ENCODE assay signal across 8 cellular contexts in the genomic region with DNA sequence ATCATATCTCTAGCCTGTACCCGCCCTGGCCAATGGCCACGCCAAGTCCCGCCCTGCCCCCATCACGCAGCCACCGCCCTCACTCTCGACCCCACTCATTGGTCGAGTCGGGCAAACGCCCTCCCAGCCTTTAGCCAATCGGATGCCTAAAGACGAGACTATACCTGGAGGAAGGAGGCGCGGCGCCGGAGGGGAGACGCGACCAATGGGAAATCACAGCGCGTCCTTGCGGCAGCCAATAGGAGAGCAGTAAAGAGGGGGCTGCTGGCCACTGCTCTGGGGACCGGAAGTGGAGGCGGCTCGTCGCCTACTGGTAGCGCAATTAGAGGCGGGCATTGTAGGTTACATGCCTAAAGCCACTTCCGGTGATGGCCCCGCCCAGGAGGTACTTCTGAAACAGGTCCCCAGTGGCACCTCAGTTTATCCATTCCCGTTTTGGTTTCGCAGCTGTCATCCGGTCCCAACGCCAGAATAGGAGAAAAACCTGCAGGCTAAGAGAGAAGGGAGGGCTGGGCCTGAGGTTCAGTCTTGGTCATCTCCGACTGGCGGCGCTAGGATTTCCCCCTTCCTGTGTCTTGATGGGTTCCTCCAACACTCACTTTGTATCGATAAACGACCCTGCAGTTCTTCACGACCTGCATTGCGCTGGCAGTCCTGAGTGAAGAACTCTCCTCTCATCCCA. TPM values are rescaled to one million over a fixed set of nuclear protein-coding genes. Genes with fewer than 3 reads are reported as not detected.
A peak's percentile ranks its signal among the peaks of the same experiment; 100 is the strongest.
DNase-seq lines count a peak whose midpoint lies in the region; ATAC-seq and TF ChIP-seq lines count a peak whose summit lies in the region.

No MANE protein-coding gene starts in this region.

- no peak overlapping the region for H4K8ac ChIP-seq in H9 (replicated peaks; ENCODE audit: insufficient read length, low read depth, low read length)

- peaks cover 26 to 34% of the 10 kb centered on the region in 2 experiments for H3K4me1 Mint-ChIP-seq in H9
- peaks cover 31 to 38% of the 10 kb centered on the region in 2 donors for H3K4me1 Mint-ChIP-seq in natural killer cell treated with Interleukin-12 subunit alpha and Interleukin-12 subunit beta and Interleukin-15 and Interleukin-18, amount 100 ng/mL, for 72 hours (ENCODE audit: low read depth in 2 of 2)

- no peak overlapping the region for H2BK20ac ChIP-seq in H9 (ENCODE audit: low read depth, low read length, poor library complexity, severe bottlenecking)

- peak overlapping the region; percentile 95 to 96 for H3K4me3 Mint-ChIP-seq in H9
- peak overlapping the region; percentile 97 for H3K4me3 Mint-ChIP-seq in natural killer cell treated with Interleukin-12 subunit alpha and Interleukin-12 subunit beta and Interleukin-15 and Interleukin-18, amount 100 ng/mL, for 72 hours

- TF ChIP-seq POLR2A in Raji (IDR thresholded peaks at IDR 0.05; ENCODE audit: insufficient read depth, low read depth, low read length) = peak; percentile 36

- peak overlapping the region; percentile 73 for H3K18ac ChIP-seq in H9 (ENCODE audit: insufficient read length, low read depth, low read length)

- peak; percentile 93 to 94 for ATAC-seq in natural killer cell treated with Interleukin-12 subunit alpha and Interleukin-12 subunit beta and Interleukin-15 and Interleukin-18, amount 100 ng/mL, for 72 hours

- no peaks in the 10 kb centered on the region for H4K20me1 ChIP-seq in H9 (ENCODE audit: control insufficient read depth, insufficient read depth, insufficient read length)

- H3K27ac Mint-ChIP-seq in H9 = peak overlapping the region; percentile 98 to 99 (median 98)
- H3K27ac Mint-ChIP-seq in natural killer cell treated with Interleukin-12 subunit alpha and Interleukin-12 subunit beta and Interleukin-15 and Interleukin-18, amount 100 ng/mL, for 72 hours = peak overlapping the region; percentile 95 to 98

- peak; percentile 100 for DNase-seq in H9
- peak; percentile 100 for DNase-seq in M059J (ENCODE audit: low read depth)
- peak; percentile 100 for DNase-seq in activated effector memory CD4-positive, alpha-beta T cell treated with anti-CD3 and anti-CD28 coated beads, Interleukin-2, amount 50 U/mL, for 16 hours
- peak; percentile 100 for DNase-seq in fibroblast of the aortic adventitia (ENCODE audit: low read depth)
- peak; percentile 100 for DNase-seq in natural killer cell treated with Interleukin-12 subunit alpha and Interleukin-12 subunit beta and Interleukin-15 and Interleukin-18, amount 100 ng/mL, for 72 hours (ENCODE audit: low spot score)
- peak; percentile 100 for DNase-seq in stimulated activated naive CD4-positive, alpha-beta T cell treated with Interleukin-2 at 50 U/mL for 16 hours (lab: John Stamatoyannopoulos, UW)

- no peaks in the 10 kb centered on the region for H3K27me3 ChIP-seq in H9 (ENCODE audit: insufficient read depth, low read length)

- no CpG with 5 or more reads among the region's 39 CpGs for WGBS in H9 (ENCODE audit: extremely low coverage, insufficient read length, low lambda C conversion rate)

- peak overlapping the region; percentile 23 for H3K27ac ChIP-seq in H9 (ENCODE audit: insufficient read length, low read depth, low read length)

- no peak overlapping the region for H4K91ac ChIP-seq in H9 (ENCODE audit: insufficient read length, low read depth, low read length)

- no peak overlapping the region for H3T11ph ChIP-seq in H9 (ENCODE audit: low read length)

- H3K14ac ChIP-seq in H9 (ENCODE audit: insufficient read depth, low read length) = peak overlapping the region; percentile 34; the same call in 1 of the 2 replicates

- no peaks in the 10 kb centered on the region for H3K27me3 Mint-ChIP-seq in H9 (ENCODE audit: low read depth)
- no peaks in the 10 kb centered on the region for H3K27me3 Mint-ChIP-seq in natural killer cell treated with Interleukin-12 subunit alpha and Interleukin-12 subunit beta and Interleukin-15 and Interleukin-18, amount 100 ng/mL, for 72 hours

- H3K9me3 ChIP-seq in ES-I3 (ENCODE audit: control insufficient read depth, insufficient read depth, low read length) (no peaks in the 10 kb centered on the region), H9 (ENCODE audit: control insufficient read depth, low read depth, low read length) (no peaks in the 10 kb centered on the region)

- no peaks in the 10 kb centered on the region for H3K36me3 Mint-ChIP-seq in H9 (ENCODE audit: insufficient read depth in 1 of 3, low read depth in 3 of 3)
- H3K36me3 Mint-ChIP-seq in natural killer cell treated with Interleukin-12 subunit alpha and Interleukin-12 subunit beta and Interleukin-15 and Interleukin-18, amount 100 ng/mL, for 72 hours = no peaks in the 10 kb centered on the region

- H3K4me2 ChIP-seq in H9 (ENCODE audit: insufficient read depth, insufficient read length, low read length) = peak overlapping the region; percentile 85

- H3K4me3 ChIP-seq in fibroblast of the aortic adventitia (ENCODE audit: low read depth, low read length) = peak overlapping the region; percentile 88

- no peak overlapping the region for H2BK120ac ChIP-seq in H9 (ENCODE audit: low read depth, low read length, poor library complexity, severe bottlenecking)

- H2AFZ ChIP-seq in H9 (ENCODE audit: low read length) = peak overlapping the region; percentile 32

- TF ChIP-seq CTCF in H9 (conservative IDR thresholded peaks at IDR 0.05) (no peak), fibroblast of the aortic adventitia (IDR thresholded peaks at IDR 0.05; ENCODE audit: insufficient read depth, low read length) (no peak)

- H3K79me1 ChIP-seq in H9 (ENCODE audit: insufficient read depth, low read depth, low read length, poor library complexity, severe bottlenecking) = no peaks in the 10 kb centered on the region

- H2AK5ac ChIP-seq in H9 (ENCODE audit: insufficient read length, low read length) = no peak overlapping the region

- H2BK15ac ChIP-seq in H9 (ENCODE audit: low read depth, low read length) = no peak overlapping the region

- H3K9ac ChIP-seq in ES-I3 (ENCODE audit: low read depth, low read length) (peak overlapping the region; percentile 89), H9 (ENCODE audit: extremely low read depth, insufficient read length, low read length) (peak overlapping the region; percentile 78)

- H3K23ac ChIP-seq in H9 (ENCODE audit: insufficient read length, low read depth, low read length) = no peak overlapping the region

- H3K4me1 ChIP-seq in ES-I3 (ENCODE audit: insufficient read depth, low read length) = peaks cover 14% of the 10 kb centered on the region
- H3K4me1 ChIP-seq in H9 (ENCODE audit: insufficient read depth, low read length) = peaks cover 3% of the 10 kb centered on the region; the same call in 1 of the 2 replicates

- no peak overlapping the region for H2BK12ac ChIP-seq in H9 (ENCODE audit: insufficient read length, low read depth, low read length)

- no peak overlapping the region for H3K4ac ChIP-seq in H9 (ENCODE audit: low read depth, low read length)

- H3K56ac ChIP-seq in H9 (ENCODE audit: insufficient read length, low read depth, low read length) = no peak overlapping the region

- no peaks in the 10 kb centered on the region for H3K79me2 ChIP-seq in H9 (ENCODE audit: insufficient read depth, low read length)

- H4K5ac ChIP-seq in H9 (ENCODE audit: insufficient read length, low read depth, low read length) = no peak overlapping the region

- no peaks in the 10 kb centered on the region; a peak in 2 of 5 replicates for H3K9me3 Mint-ChIP-seq in H9
- H3K9me3 Mint-ChIP-seq in natural killer cell treated with Interleukin-12 subunit alpha and Interleukin-12 subunit beta and Interleukin-15 and Interleukin-18, amount 100 ng/mL, for 72 hours = no peaks in the 10 kb centered on the region

- H3K23me2 ChIP-seq in H9 (ENCODE audit: insufficient read length, low read depth, low read length, poor library complexity, severe bottlenecking) = peaks cover 12% of the 10 kb centered on the region

- H2BK5ac ChIP-seq in H9 (ENCODE audit: insufficient read length, low read length) = no peak overlapping the region

- no peaks in the 10 kb centered on the region for H3K36me3 ChIP-seq in ES-I3 (ENCODE audit: insufficient read depth, low read length)

RNA-seq across cellular contexts. Expression of gene MTMR4, which starts 3.6 kb away (rescaled TPM):
- total RNA-seq in H9 (2021) = 20.7 and 31.2 TPM in 2 replicates
- 24.4 and 32.5 TPM in 2 replicates for total RNA-seq in M059J (2014; rRNA removed; shearing (Covaris generic))
- 33.3 and 49.8 TPM in 2 replicates for total RNA-seq in fibroblast of the aortic adventitia (ENCODE audit: low replicate concordance)
- 100 to 1,000 TPM in 1 of 2 donors, 10 to 100 TPM in 1; 60.1 to 104 TPM for total RNA-seq in natural killer cell treated with Interleukin-12 subunit alpha and Interleukin-12 subunit beta and Interleukin-15 and Interleukin-18, amount 100 ng/mL, for 72 hours

RNA-seq across cellular contexts. Expression of gene HSF5, which starts 29.9 kb away (rescaled TPM):
- total RNA-seq in H9 (2021) = not detected in 2 replicates
- not detected in 2 replicates for total RNA-seq in M059J (2014; rRNA removed; shearing (Covaris generic))
- 0.16 TPM in 1 of 2 replicates, not detected in the other for total RNA-seq in fibroblast of the aortic adventitia (ENCODE audit: low replicate concordance)
- total RNA-seq in natural killer cell treated with Interleukin-12 subunit alpha and Interleukin-12 subunit beta and Interleukin-15 and Interleukin-18, amount 100 ng/mL, for 72 hours = 1 to 10 TPM; 1.7 to 3.3 TPM

Comparison
In these comparisons a context has a peak if more than half of its experiments do, and no peak if none do; other contexts are left out.
1. Peak in every context shown above with its lines: DNase-seq, ATAC-seq, H3K4me3 ChIP-seq and H3K27ac ChIP-seq.